Comparison of ENCODE assay signal across 9 cellular contexts in genomic region chr5:77356740-77357139, GRCh38.
A peak's percentile ranks its signal among the peaks of the same experiment; 100 is the strongest.
DNase-seq lines count a peak whose midpoint lies in the region; ATAC-seq and TF ChIP-seq lines count a peak whose summit lies in the region.
"Had no signal": no experiment of that assay in that cellular context is flagged by ENCODE, and none has a peak within 500 bp of the region (broad histone marks: within the 10 kb centered on the region; RNA-seq: fewer than 3 reads in every experiment).

No MANE protein-coding gene starts in this region.

- H3K9me3 ChIP-seq in HEK293 (ENCODE audit: control insufficient read depth, insufficient read depth, low read depth, low read length) (no peaks in the 10 kb centered on the region), left lung (no peaks in the 10 kb centered on the region)

- no peaks in the 10 kb centered on the region for H3K36me3 ChIP-seq in HEK293 (ENCODE audit: control insufficient read depth in 2 of 2, insufficient read depth in 1 of 2, low read length in 2 of 2)
- H3K36me3 ChIP-seq in mesendoderm (ENCODE audit: control insufficient read depth, insufficient read depth, low read length): no peaks in the 10 kb centered on the region
- H3K36me3 ChIP-seq in left lung: no peaks in the 10 kb centered on the region

- no peaks in the 10 kb centered on the region for H3K4me1 ChIP-seq in HEK293 (ENCODE audit: control insufficient read depth, insufficient read depth, low read length)
- no peaks in the 10 kb centered on the region for H3K4me1 ChIP-seq in mesendoderm (ENCODE audit: control insufficient read depth, low read depth, low read length)
- peaks cover 0 to 4% of the 10 kb centered on the region in 2 donors for H3K4me1 ChIP-seq in left lung

- no peaks in the 10 kb centered on the region for H3K27me3 ChIP-seq in mesendoderm (ENCODE audit: insufficient read depth, low read length, poor library complexity)
- H3K27me3 ChIP-seq in left lung: no peaks in the 10 kb centered on the region

- no peak overlapping the region for H3K9ac ChIP-seq in mesendoderm (ENCODE audit: low read length)

- CTCF ChIA-PET in HEK293 (lab: Yijun Ruan, JAX): no interaction called here

- H3K79me1 ChIP-seq in mesendoderm (ENCODE audit: low read length): no peaks in the 10 kb centered on the region

- TF ChIP-seq CTCF in HEK293 (tag by site-specific recombination; IDR thresholded peaks at IDR 0.05) (no peak), left lung (IDR thresholded peaks at IDR 0.05) (no peak)

- intact Hi-C loops in left lung (cut with DNase I): no loop called here

- H3K4me3 ChIP-seq in HEK293 (ENCODE audit: low read depth, low read length) (no peak overlapping the region), mesendoderm (ENCODE audit: low read length) (no peak overlapping the region), left lung (no peak overlapping the region)
- H3K4me3 ChIP-seq: lung had no signal

- H3K23ac ChIP-seq in mesendoderm (ENCODE audit: low read length): no peak overlapping the region

- ATAC-seq in GM18858 (IDR thresholded peaks at IDR 0.05; ENCODE audit: unreplicated experiment): peak; percentile 94
- ATAC-seq in left lung: no peak

- no peak overlapping the region for H3K4me2 ChIP-seq in mesendoderm (ENCODE audit: low read length)

- H2BK5ac ChIP-seq in mesendoderm (ENCODE audit: low read length): no peak overlapping the region

- H2BK120ac ChIP-seq in mesendoderm (ENCODE audit: low read depth, low read length): no peak overlapping the region

- H3K4ac ChIP-seq in mesendoderm (ENCODE audit: low read depth, low read length): no peak overlapping the region

- H3K27ac ChIP-seq in HEK293 (ENCODE audit: extremely low read depth, low read depth, low read length) (no peak overlapping the region), mesendoderm (ENCODE audit: low read depth, low read length) (no peak overlapping the region), left lung (no peak overlapping the region)

- H3K56ac ChIP-seq in mesendoderm (ENCODE audit: low read length): no peak overlapping the region

- no peak overlapping the region for H2AK5ac ChIP-seq in mesendoderm (ENCODE audit: low read length)

- H3K18ac ChIP-seq in mesendoderm (ENCODE audit: low read length): no peak overlapping the region

- no peak overlapping the region for H4K8ac ChIP-seq in mesendoderm (ENCODE audit: low read depth, low read length)

- POLR2A ChIA-PET in HEK293 (lab: Yijun Ruan, JAX): no interaction called here

- no peaks in the 10 kb centered on the region for H3K79me2 ChIP-seq in mesendoderm (ENCODE audit: control insufficient read depth, insufficient read depth, low read length)

- no peak overlapping the region for H4K5ac ChIP-seq in mesendoderm (ENCODE audit: low read length)

- WGBS in mesendoderm (ENCODE audit: extremely low coverage, insufficient coverage, low lambda C conversion rate): no CpG with 5 or more reads among the region's 3 CpGs

- peak; percentile 15 for DNase-seq in NCI-H69 (lab: John Stamatoyannopoulos, UW)
- peak; percentile 45 for DNase-seq in mesendoderm
- DNase-seq in NCI-H524 (lab: John Stamatoyannopoulos, UW): no peak
- DNase-seq in NCI-H2171 treated with DMSO at 0.1 percent for 48 hours (lab: John Stamatoyannopoulos, UW): no peak
- no peak for DNase-seq in left lung
- DNase-seq in ecto neural progenitor cell (ENCODE audit: low spot score): no peak

- H2BK15ac ChIP-seq in mesendoderm (replicated peaks; ENCODE audit: low read depth): no peak overlapping the region

TF ChIP-seq in HEK293, 187 proteins besides CTCF, POLR2A, EP300 and RAD21:
- no peak for TF ChIP-seq ZSCAN5A (tag by site-specific recombination; IDR thresholded peaks at IDR 0.05)
- peak; percentile 20; the same call in 1 of the 2 replicates for TF ChIP-seq PRDM1 (tag by site-specific recombination; IDR thresholded peaks at IDR 0.05)
- TF ChIP-seq HOXC10 (CRISPR knock-in tag; IDR thresholded peaks at IDR 0.05): no peak

Comparison
In these comparisons a context has a peak if more than half of its experiments do, and no peak if none do; other contexts are left out.
1. DNase-seq: peak in NCI-H69 (single experiment) and mesendoderm (single experiment); none in NCI-H524 (0 of 2), NCI-H2171 treated with DMSO at 0.1 percent for 48 hours (single experiment), left lung (0 of 2) and ecto neural progenitor cell (single experiment).